In genomic region chr4:2468464-2469191, GRCh38 we compare ENCODE assay signal across 8 cellular contexts.
DNase-seq lines count a peak whose midpoint lies in the region; FAIRE-seq and TF ChIP-seq lines count a peak whose summit lies in the region.

Gene RNF4 (plus strand): TSS chr4:2469106. CDS start chr4:2490494, 21,388 bp downstream.

- TF ChIP-seq POLR2A in H54 (IDR thresholded peaks at IDR 0.05; ENCODE audit: low read depth, low read length): peak; percentile 52; the same call in 1 of the 2 replicates
- TF ChIP-seq POLR2A in Raji (IDR thresholded peaks at IDR 0.05; ENCODE audit: insufficient read depth, low read depth, low read length): peak; percentile 81

- peaks cover 59% of the 10 kb centered on the region for H3K79me2 ChIP-seq in Loucy (ENCODE audit: insufficient read depth, low read length)

- FAIRE-seq in H54 (lab: Jason Lieb, UNC): no peak

- H3K4me3 Mint-ChIP-seq in nephron: peak within 1 kb of the TSS; percentile 96 to 98 (median 97)
- peak within 1 kb of the TSS; percentile 92 for H3K4me3 Mint-ChIP-seq in stimulated activated naive CD8-positive, alpha-beta T cell treated with anti-CD3 and anti-CD28 coated beads, Interleukin-15, Interleukin-2, amounts not matched to agents 100 ng/mL and 50 ng/mL, for 24 hours

- peak within 1 kb of the TSS; percentile 74 for H2AFZ ChIP-seq in Loucy (ENCODE audit: low read length)

- H3K4me1 ChIP-seq in Loucy (ENCODE audit: insufficient read depth, low read length, poor library complexity, severe bottlenecking): peaks cover 35% of the 10 kb centered on the region

- peaks cover 3% of the 10 kb centered on the region for H3K27me3 ChIP-seq in Loucy (ENCODE audit: insufficient read depth, low read length, poor library complexity, severe bottlenecking)

- H3K27ac Mint-ChIP-seq in nephron: peak within 1 kb of the TSS; percentile 96 to 99 (median 98)
- H3K27ac Mint-ChIP-seq in stimulated activated naive CD8-positive, alpha-beta T cell treated with anti-CD3 and anti-CD28 coated beads, Interleukin-15, Interleukin-2, amounts not matched to agents 100 ng/mL and 50 ng/mL, for 24 hours: peak within 1 kb of the TSS; percentile 92

- peaks cover 17% of the 10 kb centered on the region; the same call in 1 of the 2 replicates for H3K36me3 ChIP-seq in Loucy (ENCODE audit: insufficient read depth, low read length)

- H3K9ac ChIP-seq in Loucy (ENCODE audit: low read depth, low read length, poor library complexity, severe bottlenecking): peak within 1 kb of the TSS; percentile 99

- peak within 1 kb of the TSS; percentile 89 for H3K4me2 ChIP-seq in Loucy (ENCODE audit: low read depth, low read length, poor library complexity, severe bottlenecking)

- H3K9me3 Mint-ChIP-seq in nephron: peaks cover 11% of the 10 kb centered on the region
- no peaks in the 10 kb centered on the region for H3K9me3 Mint-ChIP-seq in stimulated activated naive CD8-positive, alpha-beta T cell treated with anti-CD3 and anti-CD28 coated beads, Interleukin-15, Interleukin-2, amounts not matched to agents 100 ng/mL and 50 ng/mL, for 24 hours

- no peaks in the 10 kb centered on the region for H3K9me3 ChIP-seq in Loucy (ENCODE audit: insufficient read depth, low read depth, low read length)

- H3K4me1 Mint-ChIP-seq in nephron: peaks cover 24% of the 10 kb centered on the region
- peaks cover 51% of the 10 kb centered on the region for H3K4me1 Mint-ChIP-seq in stimulated activated naive CD8-positive, alpha-beta T cell treated with anti-CD3 and anti-CD28 coated beads, Interleukin-15, Interleukin-2, amounts not matched to agents 100 ng/mL and 50 ng/mL, for 24 hours (ENCODE audit: low read depth)

- DNase-seq in EL (peak; percentile 96), H54 (ENCODE audit: insufficient read length, low spot score) (peak; percentile 94), fibroblast of pulmonary artery (ENCODE audit: low read depth) (peak; percentile 96)
- peak; percentile 93 for DNase-seq in activated T-helper 9 cell treated with anti-CD3 and anti-CD28 coated beads, Interleukin-2, amount 50 U/mL, for 16 hours (ENCODE audit: low read depth)

- H3K9me2 ChIP-seq in Loucy (replicated peaks; ENCODE audit: low read depth, low read length): no peaks in the 10 kb centered on the region

- peaks cover 3% of the 10 kb centered on the region for H3K27me3 Mint-ChIP-seq in nephron (ENCODE audit: low read depth)
- H3K27me3 Mint-ChIP-seq in stimulated activated naive CD8-positive, alpha-beta T cell treated with anti-CD3 and anti-CD28 coated beads, Interleukin-15, Interleukin-2, amounts not matched to agents 100 ng/mL and 50 ng/mL, for 24 hours: no peaks in the 10 kb centered on the region

- TF ChIP-seq CTCF in Loucy (conservative IDR thresholded peaks at IDR 0.05; ENCODE audit: low read length) (no peak), fibroblast of pulmonary artery (IDR thresholded peaks at IDR 0.05; ENCODE audit: low read length, missing control alignments) (no peak), nephron (IDR thresholded peaks at IDR 0.05; ENCODE audit: unreplicated experiment in 3 of 3) (no peak)

- peak within 1 kb of the TSS; percentile 96 for H3K4me3 ChIP-seq in Loucy (ENCODE audit: low read length, poor library complexity, severe bottlenecking)
- peak within 1 kb of the TSS; percentile 91 for H3K4me3 ChIP-seq in fibroblast of pulmonary artery (replicated peaks; ENCODE audit: low read depth, low read length)

- no peaks in the 10 kb centered on the region for H3F3A ChIP-seq in Loucy (ENCODE audit: low read depth)

- H4K20me1 ChIP-seq in Loucy (ENCODE audit: insufficient read depth, low read length, poor library complexity, severe bottlenecking): peaks cover 45% of the 10 kb centered on the region

- peaks cover 43% of the 10 kb centered on the region for H3K36me3 Mint-ChIP-seq in nephron (ENCODE audit: low read depth)
- H3K36me3 Mint-ChIP-seq in stimulated activated naive CD8-positive, alpha-beta T cell treated with anti-CD3 and anti-CD28 coated beads, Interleukin-15, Interleukin-2, amounts not matched to agents 100 ng/mL and 50 ng/mL, for 24 hours (ENCODE audit: low read depth): peaks cover 42% of the 10 kb centered on the region

Comparison
In these comparisons a context has a peak if more than half of its experiments do, and no peak if none do; other contexts are left out.
1. Peak in every context shown above with its lines: DNase-seq and H3K4me3 ChIP-seq.